ENCODE assay signal across 8 cellular contexts in the genomic region with DNA sequence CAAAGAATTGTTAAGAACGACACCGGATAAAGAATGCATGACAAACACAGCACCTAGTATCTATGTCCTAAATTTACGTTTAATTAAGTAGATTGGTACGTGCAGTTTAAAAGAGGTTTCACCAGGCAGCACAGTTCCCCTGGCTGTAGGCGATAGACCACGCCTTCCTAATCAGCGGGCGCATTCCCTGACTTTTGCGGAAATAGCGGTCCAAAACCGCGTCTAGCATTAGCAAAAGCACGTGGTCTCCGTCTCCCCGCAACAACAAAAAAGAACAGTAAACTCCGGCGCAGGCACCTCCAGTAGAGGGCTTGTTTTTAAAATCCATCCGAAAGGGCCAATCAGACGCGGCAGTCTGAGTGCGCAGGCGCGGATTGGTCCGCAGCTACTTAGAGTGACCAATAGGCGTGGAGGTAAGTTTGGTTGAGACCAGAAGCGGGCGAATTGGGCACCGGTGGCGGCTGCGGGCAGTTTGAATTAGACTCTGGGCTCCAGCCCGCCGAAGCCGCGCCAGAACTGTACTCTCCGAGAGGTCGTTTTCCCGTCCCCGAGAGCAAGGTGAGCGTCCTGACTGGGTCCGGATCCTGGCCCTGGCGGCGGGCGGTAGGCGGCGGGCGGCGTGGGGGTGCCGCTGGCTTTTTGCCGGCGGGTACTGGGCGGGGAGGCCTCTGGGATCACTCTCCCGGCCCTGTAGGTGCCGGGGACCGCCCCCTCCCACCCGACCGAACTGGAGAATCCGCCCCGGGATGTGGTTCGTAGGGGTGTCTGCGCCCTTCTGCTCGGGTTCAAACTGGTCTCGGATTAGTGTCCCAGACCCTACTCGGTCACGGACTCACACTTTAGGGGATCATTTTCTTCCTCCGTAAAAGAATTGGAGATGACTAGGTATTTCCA. TPM values are rescaled to one million over a fixed set of nuclear protein-coding genes. Genes with fewer than 3 reads are reported as not detected.
DNase-seq lines count a peak whose midpoint lies in the region; ATAC-seq and TF ChIP-seq lines count a peak whose summit lies in the region.

A gene with protein sequence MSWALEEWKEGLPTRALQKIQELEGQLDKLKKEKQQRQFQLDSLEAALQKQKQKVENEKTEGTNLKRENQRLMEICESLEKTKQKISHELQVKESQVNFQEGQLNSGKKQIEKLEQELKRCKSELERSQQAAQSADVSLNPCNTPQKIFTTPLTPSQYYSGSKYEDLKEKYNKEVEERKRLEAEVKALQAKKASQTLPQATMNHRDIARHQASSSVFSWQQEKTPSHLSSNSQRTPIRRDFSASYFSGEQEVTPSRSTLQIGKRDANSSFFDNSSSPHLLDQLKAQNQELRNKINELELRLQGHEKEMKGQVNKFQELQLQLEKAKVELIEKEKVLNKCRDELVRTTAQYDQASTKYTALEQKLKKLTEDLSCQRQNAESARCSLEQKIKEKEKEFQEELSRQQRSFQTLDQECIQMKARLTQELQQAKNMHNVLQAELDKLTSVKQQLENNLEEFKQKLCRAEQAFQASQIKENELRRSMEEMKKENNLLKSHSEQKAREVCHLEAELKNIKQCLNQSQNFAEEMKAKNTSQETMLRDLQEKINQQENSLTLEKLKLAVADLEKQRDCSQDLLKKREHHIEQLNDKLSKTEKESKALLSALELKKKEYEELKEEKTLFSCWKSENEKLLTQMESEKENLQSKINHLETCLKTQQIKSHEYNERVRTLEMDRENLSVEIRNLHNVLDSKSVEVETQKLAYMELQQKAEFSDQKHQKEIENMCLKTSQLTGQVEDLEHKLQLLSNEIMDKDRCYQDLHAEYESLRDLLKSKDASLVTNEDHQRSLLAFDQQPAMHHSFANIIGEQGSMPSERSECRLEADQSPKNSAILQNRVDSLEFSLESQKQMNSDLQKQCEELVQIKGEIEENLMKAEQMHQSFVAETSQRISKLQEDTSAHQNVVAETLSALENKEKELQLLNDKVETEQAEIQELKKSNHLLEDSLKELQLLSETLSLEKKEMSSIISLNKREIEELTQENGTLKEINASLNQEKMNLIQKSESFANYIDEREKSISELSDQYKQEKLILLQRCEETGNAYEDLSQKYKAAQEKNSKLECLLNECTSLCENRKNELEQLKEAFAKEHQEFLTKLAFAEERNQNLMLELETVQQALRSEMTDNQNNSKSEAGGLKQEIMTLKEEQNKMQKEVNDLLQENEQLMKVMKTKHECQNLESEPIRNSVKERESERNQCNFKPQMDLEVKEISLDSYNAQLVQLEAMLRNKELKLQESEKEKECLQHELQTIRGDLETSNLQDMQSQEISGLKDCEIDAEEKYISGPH (N-terminal part only) (plus strand): TSS at position 432 of the 894 bp plus-strand sequence. CDS start 10,560 bp downstream, outside the sequence.

- intact Hi-C loops in CD4-positive, alpha-beta memory T cell (cut with micrococcal nuclease): loop anchor here (2.0 to 5.0 kb wide), 3 partner anchors 26 to 321 kb away; a partner anchor contains a TSS
- intact Hi-C loops in activated CD4-positive, alpha-beta memory T cell treated with anti-CD3 and anti-CD28 coated beads for 36 hours (cut with micrococcal nuclease): loop anchor here (1.0 to 5.0 kb wide), 5 partner anchors 38 to 321 kb away; a partner anchor contains a TSS
- intact Hi-C loops in lower lobe of right lung (cut with DNase I): no loop called here

- H3K4me1 Mint-ChIP-seq in CD4-positive, alpha-beta memory T cell: peaks cover 9 to 25% (median 16%) of the 10 kb centered on the region in 4 donors
- peaks cover 14% of the 10 kb centered on the region for H3K4me1 Mint-ChIP-seq in activated CD4-positive, alpha-beta memory T cell treated with anti-CD3 and anti-CD28 coated beads for 36 hours (ENCODE audit: low read depth)

- ATAC-seq in GM19438 (IDR thresholded peaks at IDR 0.05; ENCODE audit: low read depth, unreplicated experiment) (peak; percentile 99), HG03575 (IDR thresholded peaks at IDR 0.05; ENCODE audit: extremely low read depth, insufficient number of reproducible peaks, low FRiP score, unreplicated experiment) (peak; percentile 99), lower lobe of right lung (peak; percentile 100)

- no peaks in the 10 kb centered on the region for H3K27me3 ChIP-seq in CD4-positive, alpha-beta memory T cell (ENCODE audit: insufficient read depth, low read length)
- H3K27me3 ChIP-seq in ectodermal cell (ENCODE audit: control insufficient read depth, insufficient read depth, low read length, poor library complexity, severe bottlenecking) (no peaks in the 10 kb centered on the region), lower lobe of right lung (ENCODE audit: low read depth) (no peaks in the 10 kb centered on the region)

- POLR2A ChIA-PET in CD4-positive, alpha-beta memory T cell (lab: Charles Lee; ENCODE audit: partially characterized antibody): interaction anchor here (1.0 to 1.5 kb wide), 2 partner anchors 38 to 175 kb away, joined by 3 read pairs; no protein-coding TSS in a partner anchor
- POLR2A ChIA-PET in activated CD4-positive, alpha-beta memory T cell treated with anti-CD3 and anti-CD28 coated beads for 36 hours (lab: Charles Lee): interaction anchor here (1.1 kb wide), 1 partner anchor 53 kb away, joined by 3 read pairs; no protein-coding TSS in a partner anchor

- H3K36me3 Mint-ChIP-seq in CD4-positive, alpha-beta memory T cell: peaks cover 0 to 2% of the 10 kb centered on the region in 2 donors
- H3K36me3 Mint-ChIP-seq in activated CD4-positive, alpha-beta memory T cell treated with anti-CD3 and anti-CD28 coated beads for 36 hours: no peaks in the 10 kb centered on the region

- H3K36me3 ChIP-seq in CD4-positive, alpha-beta memory T cell (ENCODE audit: insufficient read depth, low read length): no peaks in the 10 kb centered on the region
- H3K36me3 ChIP-seq in ectodermal cell (ENCODE audit: control insufficient read depth, insufficient read depth, low read length): no peaks in the 10 kb centered on the region
- no peaks in the 10 kb centered on the region for H3K36me3 ChIP-seq in lower lobe of right lung

- CTCF ChIA-PET in CD4-positive, alpha-beta memory T cell (lab: Charles Lee; ENCODE audit: partially characterized antibody): interaction anchor here (1.0 kb wide), 1 partner anchor 341 kb away, joined by 3 read pairs; no protein-coding TSS in a partner anchor
- CTCF ChIA-PET in activated CD4-positive, alpha-beta memory T cell treated with anti-CD3 and anti-CD28 coated beads for 36 hours (lab: Charles Lee): interaction anchor here (0.8 to 1.3 kb wide), 3 partner anchors 163 to 274 kb away, joined by 3 to 5 read pairs (median 3); no protein-coding TSS in a partner anchor

- peak; percentile 93 to 96 (median 95) for DNase-seq in CD4-positive, alpha-beta memory T cell
- DNase-seq in NCI-H82 treated with DMSO at 0.1 percent for 48 hours (lab: John Stamatoyannopoulos, UW; ENCODE audit: unreplicated experiment) (peak; percentile 100), lower lobe of right lung (peak; percentile 96)
- peak; percentile 97 for DNase-seq in activated CD4-positive, alpha-beta memory T cell treated with anti-CD3 and anti-CD28 coated beads for 36 hours
- DNase-seq in stimulated activated CD4-positive, alpha-beta T cell treated with anti-CD3 and anti-CD28 coated beads, TNF-alpha, amount 100 ng/mL, for 24 hours (ENCODE audit: low read depth in 3 of 3): peak; percentile 77 to 90 (median 90)

- H3K9me3 Mint-ChIP-seq in CD4-positive, alpha-beta memory T cell: no peaks in the 10 kb centered on the region
- no peaks in the 10 kb centered on the region for H3K9me3 Mint-ChIP-seq in activated CD4-positive, alpha-beta memory T cell treated with anti-CD3 and anti-CD28 coated beads for 36 hours

- H3K4me3 ChIP-seq in CD4-positive, alpha-beta memory T cell (ENCODE audit: low read length in 2 of 2): peak within 1 kb of the TSS; percentile 43 to 59
- H3K4me3 ChIP-seq in ectodermal cell (ENCODE audit: insufficient read depth, low read depth, low read length) (peak within 1 kb of the TSS; percentile 93), lower lobe of right lung (peak within 1 kb of the TSS; percentile 81)

- H3K9me3 ChIP-seq in CD4-positive, alpha-beta memory T cell (ENCODE audit: control insufficient read depth in 1 of 2, low read length in 2 of 2): no peaks in the 10 kb centered on the region
- H3K9me3 ChIP-seq in ectodermal cell (ENCODE audit: control insufficient read depth, low read length) (no peaks in the 10 kb centered on the region), lower lobe of right lung (no peaks in the 10 kb centered on the region)

- peak within 1 kb of the TSS; percentile 69 to 94 (median 90) for H3K27ac Mint-ChIP-seq in CD4-positive, alpha-beta memory T cell
- H3K27ac Mint-ChIP-seq in activated CD4-positive, alpha-beta memory T cell treated with anti-CD3 and anti-CD28 coated beads for 36 hours: peak within 1 kb of the TSS; percentile 76

- peaks cover 7% of the 10 kb centered on the region for H3K4me1 ChIP-seq in CD4-positive, alpha-beta memory T cell (ENCODE audit: insufficient read depth, low read length)
- H3K4me1 ChIP-seq in ectodermal cell (ENCODE audit: control insufficient read depth, insufficient read depth, low read length): no peaks in the 10 kb centered on the region
- H3K4me1 ChIP-seq in lower lobe of right lung: peaks cover 7% of the 10 kb centered on the region

- peak; percentile 47 for TF ChIP-seq CTCF in lower lobe of right lung (IDR thresholded peaks at IDR 0.05)

- H3K27me3 Mint-ChIP-seq in CD4-positive, alpha-beta memory T cell: no peaks in the 10 kb centered on the region
- H3K27me3 Mint-ChIP-seq in activated CD4-positive, alpha-beta memory T cell treated with anti-CD3 and anti-CD28 coated beads for 36 hours: no peaks in the 10 kb centered on the region

- no peak within 1 kb of the TSS for H3K27ac ChIP-seq in CD4-positive, alpha-beta memory T cell (ENCODE audit: low read depth, low read length)
- H3K27ac ChIP-seq in ectodermal cell (ENCODE audit: insufficient read depth, low read depth, low read length, poor library complexity, severe bottlenecking) (peak within 1 kb of the TSS; percentile 81), lower lobe of right lung (no peak within 1 kb of the TSS)

- WGBS in ectodermal cell, 2 experiments: 1 to 2% methylated on average over 63 to 65 of the region's 65 CpGs

- H3K4me3 Mint-ChIP-seq in CD4-positive, alpha-beta memory T cell: peak within 1 kb of the TSS; percentile 88 to 98 (median 96)
- peak within 1 kb of the TSS; percentile 94 for H3K4me3 Mint-ChIP-seq in activated CD4-positive, alpha-beta memory T cell treated with anti-CD3 and anti-CD28 coated beads for 36 hours

RNA-seq across cellular contexts. Expression of the gene that starts here (rescaled TPM):
- 1 to 10 TPM; 2.2 to 2.8 TPM for total RNA-seq in CD4-positive, alpha-beta memory T cell
- under 1 TPM; 0.02 to 0.92 TPM for polyA plus RNA-seq in CD4-positive, alpha-beta memory T cell
- total RNA-seq in activated CD4-positive, alpha-beta memory T cell treated with anti-CD3 and anti-CD28 coated beads for 36 hours: 10 to 100 TPM; 92.4 to 97.3 TPM
- polyA plus RNA-seq in ectodermal cell (2013, experiment 1 of 4): 119 TPM
- 113 TPM for polyA plus RNA-seq in ectodermal cell (2013, experiment 2 of 4)
- 115 TPM for polyA plus RNA-seq in ectodermal cell (2013, experiment 3 of 4)
- polyA plus RNA-seq in ectodermal cell (2013, experiment 4 of 4): 117 TPM
- total RNA-seq in lower lobe of right lung: 2.5 TPM

Comparison
In these comparisons a context has a peak if more than half of its experiments do, and no peak if none do; other contexts are left out.
1. RNA of the gene that starts here (total RNA-seq): 92.4 to 97.3 TPM in activated CD4-positive, alpha-beta memory T cell treated with anti-CD3 and anti-CD28 coated beads for 36 hours; 2.2 to 2.8 TPM in CD4-positive, alpha-beta memory T cell and 2.5 TPM in lower lobe of right lung (single experiment); every median in the first group is over 10 times any median in the second.
2. Peak in every context shown above with its lines, with median percentiles within 50 percentile points of each other: DNase-seq, H3K4me3 ChIP-seq and ATAC-seq.